Comparison of ENCODE assay signal across 1 cellular context in genomic region chr7:102913846-102914245, GRCh38.
TF ChIP-seq lines count a peak whose summit lies in the region.

No MANE protein-coding gene starts in this region.

TF ChIP-seq in IMR-90, 13 proteins besides CTCF, POLR2A, EP300 and RAD21 (continued from another document):
- TF ChIP-seq USF2 (IDR thresholded peaks at IDR 0.05; ENCODE audit: low read depth, low read length), result no peak
- TF ChIP-seq ELK1 (IDR thresholded peaks at IDR 0.05; ENCODE audit: borderline replicate concordance, low read depth, low read length), result no peak
- TF ChIP-seq MAFK (IDR thresholded peaks at IDR 0.05; ENCODE audit: low read depth, low read length), result no peak
- no peak for TF ChIP-seq SMC3 (IDR thresholded peaks at IDR 0.05; ENCODE audit: low read depth, low read length)
- no peak for TF ChIP-seq MXI1 (IDR thresholded peaks at IDR 0.05; ENCODE audit: borderline replicate concordance, low read depth, low read length)
- TF ChIP-seq NFE2L2 (IDR thresholded peaks at IDR 0.05; ENCODE audit: low read depth, low read length), result no peak
- no peak for TF ChIP-seq FOS (IDR thresholded peaks at IDR 0.05; ENCODE audit: low read depth, low read length)
- TF ChIP-seq BHLHE40 (IDR thresholded peaks at IDR 0.05; ENCODE audit: low read depth, low read length), result no peak
- no peak for TF ChIP-seq CHD1 (IDR thresholded peaks at IDR 0.05; ENCODE audit: low read depth, low read length)
- no peak for TF ChIP-seq CEBPB (IDR thresholded peaks at IDR 0.05; ENCODE audit: low read depth, low read length)
